ENCODE assay signal across 16 cellular contexts in the genomic region with DNA sequence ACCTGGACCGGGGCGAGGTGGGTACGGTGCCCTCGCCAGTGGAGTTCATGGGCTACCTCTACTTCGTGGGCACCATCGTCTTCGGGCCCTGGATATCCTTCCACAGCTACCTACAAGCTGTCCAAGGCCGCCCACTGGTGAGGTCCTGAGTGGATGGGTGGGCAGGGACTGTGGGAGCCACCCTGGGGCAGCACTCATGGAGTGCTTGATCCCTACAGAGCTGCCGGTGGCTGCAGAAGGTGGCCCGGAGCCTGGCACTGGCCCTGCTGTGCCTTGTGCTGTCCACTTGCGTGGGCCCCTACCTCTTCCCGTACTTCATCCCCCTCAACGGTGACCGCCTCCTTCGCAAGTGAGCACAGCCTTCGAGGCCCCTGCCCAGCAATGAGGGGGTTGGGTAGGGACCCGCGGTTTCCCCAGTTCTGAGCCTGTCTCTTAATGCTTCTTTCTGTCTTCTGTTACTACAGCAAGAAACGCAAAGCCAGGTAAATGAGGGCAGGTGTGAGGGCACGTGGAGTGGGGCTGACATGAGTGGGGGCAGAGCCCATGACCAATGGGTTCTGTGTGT.
"Had no signal": no experiment of that assay in that cellular context is flagged by ENCODE, and none has a peak within 500 bp of the region (broad histone marks: within the 10 kb centered on the region; RNA-seq: fewer than 3 reads in every experiment).

No MANE protein-coding gene starts in this region.

- H3K4me3 ChIP-seq: left ventricle myocardium inferior, lower lobe of right lung, ovary, right atrium auricular region had no signal

- H3K36me3 ChIP-seq: neutrophil, ovary, right atrium auricular region had no signal

- H3K27ac Mint-ChIP-seq: memory B cell, naive B cell, nephron, type B pancreatic cell had no signal

- H3K4me1 Mint-ChIP-seq: nephron had no signal

- H3K4me1 ChIP-seq: foreskin keratinocyte, lower lobe of right lung had no signal

- H3K27ac ChIP-seq: foreskin keratinocyte, left ventricle myocardium inferior, lower lobe of right lung, neutrophil, ovary, right atrium auricular region had no signal

- H3K9me3 ChIP-seq: left ventricle myocardium inferior, lower lobe of right lung, neutrophil, ovary, right atrium auricular region had no signal

- DNase-seq: erythroblast; foreskin keratinocyte; immature natural killer cell; left cardiac atrium; left ventricle myocardium inferior; lower lobe of right lung; naive B cell; ovary; small intestine; stimulated activated CD4-positive, alpha-beta T cell treated with anti-CD3 and anti-CD28 coated beads, Interleukin-2, amount 100 ng/mL, for 48 hours; stimulated activated naive CD4-positive, alpha-beta T cell treated with Interleukin-2 at 50 U/mL for 16 hours had no signal

- H3K9me3 Mint-ChIP-seq: immature natural killer cell, memory B cell, naive B cell, type B pancreatic cell had no signal

- H3K27me3 Mint-ChIP-seq: memory B cell, naive B cell, type B pancreatic cell had no signal

- H3K27me3 ChIP-seq: foreskin keratinocyte, neutrophil, ovary, right atrium auricular region had no signal

- ATAC-seq: foreskin keratinocyte, left cardiac atrium, lower lobe of right lung had no signal

- H3K4me3 Mint-ChIP-seq: memory B cell, type B pancreatic cell had no signal
